8 cellular contexts compared by ENCODE assay signal in the genomic region with DNA sequence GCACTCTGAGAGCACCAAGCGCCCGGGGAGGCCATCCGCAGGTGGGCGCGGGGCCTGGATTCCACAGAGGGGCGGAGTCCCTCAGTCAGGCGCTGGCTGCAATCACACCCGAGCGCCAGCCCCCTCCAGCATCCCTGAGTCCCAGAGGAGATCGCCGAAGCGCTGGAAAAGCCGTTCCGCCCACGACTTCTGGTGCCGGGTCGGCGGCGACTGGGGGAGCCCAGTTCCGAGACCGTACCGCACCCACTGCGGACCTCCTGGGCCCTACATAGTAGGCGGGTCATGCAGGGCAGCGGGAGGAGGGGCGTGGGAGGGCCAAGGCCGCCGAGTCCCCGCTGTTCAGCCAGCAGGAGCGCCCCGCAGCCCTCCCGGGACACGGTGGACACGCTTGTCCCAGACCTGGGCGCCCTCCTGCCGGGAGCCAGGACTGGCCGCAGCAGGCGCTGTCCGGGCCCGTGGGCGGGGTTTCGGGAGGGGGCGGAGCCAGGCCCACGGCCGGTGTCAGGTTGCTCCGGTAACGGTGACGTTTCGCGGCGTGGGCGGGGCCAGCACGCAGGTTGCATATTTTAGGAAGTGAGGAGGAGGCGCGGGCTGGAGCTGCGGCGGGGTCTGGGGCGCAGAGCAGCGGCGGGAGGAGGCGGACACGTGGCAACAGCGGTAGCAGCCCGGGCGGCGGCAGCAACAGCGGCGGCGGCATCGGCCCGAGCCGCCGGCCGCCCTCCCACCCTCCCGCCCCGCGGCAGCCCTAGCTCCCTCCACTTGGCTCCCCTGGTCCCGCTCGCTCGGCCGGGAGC.
DNase-seq lines count a peak whose midpoint lies in the region; ATAC-seq and TF ChIP-seq lines count a peak whose summit lies in the region.

A gene (plus strand): TSS at position 594 of the 794 bp plus-strand sequence. CDS start 268 bp downstream, outside the sequence.

- ATAC-seq in HG03378 (IDR thresholded peaks at IDR 0.05; ENCODE audit: unreplicated experiment): peak; percentile 58

- peak; percentile 95 for TF ChIP-seq POLR2A in GM19099 (IDR thresholded peaks at IDR 0.05; ENCODE audit: extremely low read depth, insufficient read length, low read depth)

- DNase-seq in AG20443 (ENCODE audit: low spot score) (peak; percentile 98), NCI-H446 (lab: John Stamatoyannopoulos, UW) (peak; percentile 69 to 90), iris pigment epithelial cell (ENCODE audit: low read depth) (peak; percentile 90)
- DNase-seq in activated CD4-positive, CD25-positive, alpha-beta regulatory T cell treated with anti-CD3 and anti-CD28 coated beads, Interleukin-2, amount 50 U/mL, for 16 hours (ENCODE audit: low read depth, low spot score): peak; percentile 93
- peak; percentile 96 for DNase-seq in central memory CD4-positive, alpha-beta T cell
- DNase-seq in stimulated activated CD4-positive, alpha-beta T cell treated with anti-CD3 and anti-CD28 coated beads, Interleukin-12 subunit alpha, Interleukin-12 subunit beta, amount 100 ng/mL, for 24 hours (ENCODE audit: low read depth in 2 of 2): peak; percentile 98

Comparison
In these comparisons a context has a peak if more than half of its experiments do, and no peak if none do; other contexts are left out.
1. Peak in every context shown above with its lines: DNase-seq and ATAC-seq.